In genomic region chr15:67197364-67197695, GRCh38 we compare ENCODE assay signal across 15 cellular contexts. TPM values are rescaled to one million over a fixed set of nuclear protein-coding genes. Genes with fewer than 3 reads are reported as not detected.
DNase-seq lines count a peak whose midpoint lies in the region; ATAC-seq, FAIRE-seq and TF ChIP-seq lines count a peak whose summit lies in the region.
"Had no signal": no experiment of that assay in that cellular context is flagged by ENCODE, and none has a peak within 500 bp of the region (broad histone marks: within the 10 kb centered on the region; RNA-seq: fewer than 3 reads in every experiment).

No MANE protein-coding gene starts in this region.

- ATAC-seq in HepG2, result no peak

- no peaks in the 10 kb centered on the region for H3K27me3 Mint-ChIP-seq in activated naive CD8-positive, alpha-beta T cell
- H3K27me3 Mint-ChIP-seq in activated naive CD8-positive, alpha-beta T cell treated with anti-CD3 and anti-CD28 coated beads for 36 hours, result no peaks in the 10 kb centered on the region
- H3K27me3 Mint-ChIP-seq in activated T-helper 1 cell treated with anti-CD3 and anti-CD28 coated beads, Interleukin-12 subunit alpha, Interleukin-12 subunit beta, Interleukin-2, Interleukin-4 antibody, amounts not matched to agents 30 ng/mL and 10 ng/mL and 1 ng/mL, durations not matched to agents 14 hours and 24 hours and 36 hours (ENCODE audit: insufficient read depth), result no peaks in the 10 kb centered on the region

- H3K9me3 Mint-ChIP-seq in activated naive CD8-positive, alpha-beta T cell (ENCODE audit: low read depth), result no peaks in the 10 kb centered on the region
- H3K9me3 Mint-ChIP-seq in activated naive CD8-positive, alpha-beta T cell treated with anti-CD3 and anti-CD28 coated beads for 36 hours, result no peaks in the 10 kb centered on the region
- no peaks in the 10 kb centered on the region for H3K9me3 Mint-ChIP-seq in activated T-helper 1 cell treated with anti-CD3 and anti-CD28 coated beads, Interleukin-12 subunit alpha, Interleukin-12 subunit beta, Interleukin-2, Interleukin-4 antibody, amounts not matched to agents 30 ng/mL and 10 ng/mL and 1 ng/mL, durations not matched to agents 14 hours and 24 hours and 36 hours

- TF ChIP-seq CTCF in HepG2 (CRISPR knock-in tag; IDR thresholded peaks at IDR 0.05) (no peak), lower leg skin (IDR thresholded peaks at IDR 0.05) (no peak)

- H3K4me3 ChIP-seq in HepG2 (replicated peaks in 1 of 3; ENCODE audit: insufficient read depth in 1 of 3, low read depth in 2 of 3, low read length in 3 of 3), result no peak overlapping the region
- H3K4me3 ChIP-seq in subcutaneous abdominal adipose tissue (ENCODE audit: low read depth in 1 of 5, low read length in 5 of 5), result no peak overlapping the region
- H3K4me3 ChIP-seq in lower leg skin (ENCODE audit: low read depth, poor library complexity, severe bottlenecking), result no peak overlapping the region

- peaks cover 15% of the 10 kb centered on the region for H3K4me1 ChIP-seq in HepG2 (ENCODE audit: insufficient read depth, low read length)
- H3K4me1 ChIP-seq in subcutaneous abdominal adipose tissue (ENCODE audit: control insufficient read depth in 5 of 5, insufficient read depth in 5 of 5, low read length in 5 of 5), result peaks cover 6 to 46% (median 21%) of the 10 kb centered on the region in 5 donors

- BruUV-seq in HepG2 (replicated peaks; lab: Mats Ljungman, UMichigan), result no TSS peak

- no peak overlapping the region for H3K27ac ChIP-seq in HepG2 (ENCODE audit: extremely low read length, insufficient read depth, low read length)
- peak overlapping the region; percentile 19 for H3K27ac ChIP-seq in subcutaneous abdominal adipose tissue (ENCODE audit: low read depth, low read length)
- H3K27ac ChIP-seq: WERI-Rb-1 had no signal

- no peak for FAIRE-seq in HepG2 (lab: Jason Lieb, UNC)
- FAIRE-seq: GM19239 had no signal

- H3K4me1 Mint-ChIP-seq in activated naive CD8-positive, alpha-beta T cell (ENCODE audit: low read depth), result peaks cover 4% of the 10 kb centered on the region
- peaks cover 4% of the 10 kb centered on the region for H3K4me1 Mint-ChIP-seq in activated naive CD8-positive, alpha-beta T cell treated with anti-CD3 and anti-CD28 coated beads for 36 hours
- peaks cover 40% of the 10 kb centered on the region for H3K4me1 Mint-ChIP-seq in activated T-helper 1 cell treated with anti-CD3 and anti-CD28 coated beads, Interleukin-12 subunit alpha, Interleukin-12 subunit beta, Interleukin-2, Interleukin-4 antibody, amounts not matched to agents 30 ng/mL and 10 ng/mL and 1 ng/mL, durations not matched to agents 14 hours and 24 hours and 36 hours (ENCODE audit: low read depth)

- H3K9ac ChIP-seq in HepG2 (ENCODE audit: insufficient read depth, low read depth, low read length) (no peak overlapping the region), subcutaneous abdominal adipose tissue (ENCODE audit: low read length in 5 of 5) (no peak overlapping the region)

- TF ChIP-seq RAD21 in HepG2 (CRISPR knock-in tag; IDR thresholded peaks at IDR 0.05), result no peak

- no peak for DNase-seq in activated naive CD8-positive, alpha-beta T cell treated with anti-CD3 and anti-CD28 coated beads for 36 hours
- no peak for DNase-seq in activated T-helper 1 cell treated with anti-CD3 and anti-CD28 coated beads, Interleukin-12 subunit alpha, Interleukin-12 subunit beta, Interleukin-2, Interleukin-4 antibody, amounts not matched to agents 30 ng/mL and 10 ng/mL and 1 ng/mL, durations not matched to agents 14 hours and 24 hours and 36 hours (ENCODE audit: low spot score)
- DNase-seq in HepG2 (ENCODE audit: low spot score) (no peak), pons (ENCODE audit: low spot score) (no peak), HuH-7 (ENCODE audit: low spot score) (no peak), lower leg skin (ENCODE audit: low spot score in 2 of 2) (no peak)
- DNase-seq: aorta; effector CD8-positive, alpha-beta T cell; Kasumi-1; NCI-H187; occipital lobe; WERI-Rb-1 had no signal

- no peak overlapping the region for H3K4me2 ChIP-seq in HepG2 (ENCODE audit: low read depth, low read length)

- in situ Hi-C loops in HepG2 (cut with HindIII; ENCODE audit: extremely low pct_ligation_motif_present, low pct_unique_long_range_greater_than_20kb), result no loop called here

- peaks cover 17% of the 10 kb centered on the region for H3K36me3 Mint-ChIP-seq in activated naive CD8-positive, alpha-beta T cell
- H3K36me3 Mint-ChIP-seq in activated naive CD8-positive, alpha-beta T cell treated with anti-CD3 and anti-CD28 coated beads for 36 hours, result peaks cover 49% of the 10 kb centered on the region
- H3K36me3 Mint-ChIP-seq in activated T-helper 1 cell treated with anti-CD3 and anti-CD28 coated beads, Interleukin-12 subunit alpha, Interleukin-12 subunit beta, Interleukin-2, Interleukin-4 antibody, amounts not matched to agents 30 ng/mL and 10 ng/mL and 1 ng/mL, durations not matched to agents 14 hours and 24 hours and 36 hours (ENCODE audit: low read depth), result peaks cover 64% of the 10 kb centered on the region

- TF ChIP-seq EP300 in HepG2 (IDR thresholded peaks at IDR 0.05; ENCODE audit: low read depth in 2 of 2, low read length in 2 of 2) (no peak), HepG2 (CRISPR knock-in tag; IDR thresholded peaks at IDR 0.05; ENCODE audit: borderline replicate concordance) (no peak)

- peaks cover 2 to 4% of the 10 kb centered on the region in 2 experiments; a peak in 3 of 5 replicates for H3K36me3 ChIP-seq in HepG2 (replicated peaks in 1 of 2; ENCODE audit: control insufficient read depth in 1 of 2, insufficient read depth in 2 of 2, low read length in 2 of 2)
- H3K36me3 ChIP-seq in subcutaneous abdominal adipose tissue (ENCODE audit: control insufficient read depth in 5 of 5, insufficient read depth in 5 of 5, low read length in 5 of 5), result peaks cover 2 to 25% (median 13%) of the 10 kb centered on the region in 5 donors

- 96% methylated on average over 2 of the region's 2 CpGs for WGBS in HepG2 (ENCODE audit: low lambda C conversion rate)
- 91 to 94% methylated on average over 2 of the region's 2 CpGs for WGBS in lower leg skin, 2 donors

- peak overlapping the region; percentile 64 for H3K27ac Mint-ChIP-seq in activated naive CD8-positive, alpha-beta T cell
- H3K27ac Mint-ChIP-seq in activated naive CD8-positive, alpha-beta T cell treated with anti-CD3 and anti-CD28 coated beads for 36 hours, result no peak overlapping the region
- peak overlapping the region; percentile 52 for H3K27ac Mint-ChIP-seq in activated T-helper 1 cell treated with anti-CD3 and anti-CD28 coated beads, Interleukin-12 subunit alpha, Interleukin-12 subunit beta, Interleukin-2, Interleukin-4 antibody, amounts not matched to agents 30 ng/mL and 10 ng/mL and 1 ng/mL, durations not matched to agents 14 hours and 24 hours and 36 hours

- H4K20me1 ChIP-seq in HepG2 (ENCODE audit: insufficient read depth, low read length), result no peaks in the 10 kb centered on the region

- H3K9me3 ChIP-seq in HepG2 (ENCODE audit: low read length) (no peaks in the 10 kb centered on the region), subcutaneous abdominal adipose tissue (ENCODE audit: control insufficient read depth in 5 of 5, low read length in 5 of 5) (no peaks in the 10 kb centered on the region)

- no peaks in the 10 kb centered on the region for H3K79me2 ChIP-seq in HepG2 (ENCODE audit: insufficient read depth, low read length)

- H3K27me3 ChIP-seq in HepG2 (ENCODE audit: control insufficient read depth in 1 of 2, insufficient read depth in 2 of 2, low read length in 2 of 2) (no peaks in the 10 kb centered on the region), subcutaneous abdominal adipose tissue (ENCODE audit: control insufficient read depth in 5 of 5, insufficient read depth in 4 of 5, low read length in 5 of 5) (no peaks in the 10 kb centered on the region)

- POLR2A ChIA-PET in HepG2 (lab: Yijun Ruan, JAX), result no interaction called here

- TF ChIP-seq POLR2A in HepG2 (IDR thresholded peaks at IDR 0.05; ENCODE audit: insufficient read depth in 1 of 2, low read depth in 2 of 2, low read length in 2 of 2), result no peak; a peak in 1 of 4 replicates
- TF ChIP-seq POLR2A in lower leg skin (IDR thresholded peaks at IDR 0.05), result no peak

- intact Hi-C loops in activated T-helper 1 cell treated with anti-CD3 and anti-CD28 coated beads, Interleukin-12 subunit alpha, Interleukin-12 subunit beta, Interleukin-2, Interleukin-4 antibody, amounts not matched to agents 30 ng/mL and 10 ng/mL and 1 ng/mL, durations not matched to agents 14 hours and 24 hours and 36 hours (cut with micrococcal nuclease), result no loop called here
- intact Hi-C loops in HepG2 (cut with micrococcal nuclease; ENCODE audit: unreplicated experiment), result no loop called here
- intact Hi-C loops in lower leg skin (cut with DNase I; ENCODE audit: low total_unique reads), result no loop called here

- H2AFZ ChIP-seq in HepG2 (ENCODE audit: low read length), result no peak overlapping the region

- no peak overlapping the region for H3K4me3 Mint-ChIP-seq in activated naive CD8-positive, alpha-beta T cell
- no peak overlapping the region for H3K4me3 Mint-ChIP-seq in activated naive CD8-positive, alpha-beta T cell treated with anti-CD3 and anti-CD28 coated beads for 36 hours
- H3K4me3 Mint-ChIP-seq in activated T-helper 1 cell treated with anti-CD3 and anti-CD28 coated beads, Interleukin-12 subunit alpha, Interleukin-12 subunit beta, Interleukin-2, Interleukin-4 antibody, amounts not matched to agents 30 ng/mL and 10 ng/mL and 1 ng/mL, durations not matched to agents 14 hours and 24 hours and 36 hours, result no peak overlapping the region

- CTCF ChIA-PET in HepG2 (lab: Yijun Ruan, JAX; ENCODE audit: low intra/inter-chr PET ratio, low total read pairs), result no interaction called here

RNA-seq across cellular contexts. Expression of gene AAGAB, which starts 57.1 kb away (rescaled TPM):
- 10 to 100 TPM; 50.6 to 51.0 TPM for total RNA-seq in activated naive CD8-positive, alpha-beta T cell treated with anti-CD3 and anti-CD28 coated beads for 36 hours
- 41.7 and 44.0 TPM in 2 replicates for total RNA-seq in activated T-helper 1 cell treated with anti-CD3 and anti-CD28 coated beads, Interleukin-12 subunit alpha, Interleukin-12 subunit beta, Interleukin-2, Interleukin-4 antibody, amounts not matched to agents 30 ng/mL and 10 ng/mL and 1 ng/mL, durations not matched to agents 14 hours and 24 hours and 36 hours
- total RNA-seq in HepG2 (2016; rRNA removed; fragmentation: Illumina TruSeq; extraction: Trizol), result 34.9 and 52.3 TPM in 2 replicates
- 53.2 and 54.6 TPM in 2 replicates for total RNA-seq in HepG2 (2016; cell fraction: cytosol; rRNA removed; fragmentation: Illumina TruSeq; extraction: Trizol; ENCODE audit: low read depth)
- total RNA-seq in HepG2 (2016; cell fraction: insoluble cytoplasmic fraction; rRNA removed; fragmentation: Illumina TruSeq; extraction: Trizol), result 33.7 and 51.5 TPM in 2 replicates
- total RNA-seq in HepG2 (2016; cell fraction: membrane; rRNA removed; fragmentation: Illumina TruSeq; extraction: Trizol), result 19.1 and 20.8 TPM in 2 replicates
- total RNA-seq in HepG2 (2016; cell fraction: nucleus; rRNA removed; fragmentation: Illumina TruSeq; extraction: Trizol), result 15.3 and 18.5 TPM in 2 replicates
- 8.0 and 10.1 TPM in 2 replicates for polyA plus RNA-seq in HepG2 (2011; rRNA removed)
- 7.5 and 8.8 TPM in 2 replicates for polyA plus RNA-seq in HepG2 (2011; cell fraction: cytosol; rRNA removed)
- polyA plus RNA-seq in HepG2 (2011; cell fraction: nucleus; rRNA removed), result 3.8 TPM in 2 replicates
- 8.7 and 8.9 TPM in 2 replicates for polyA plus RNA-seq in HepG2 (2012)
- polyA plus RNA-seq in HepG2 (2016; cell fraction: cytosol; fragmentation: Illumina TruSeq; extraction: Trizol; ENCODE audit: low read depth), result 4.6 and 5.1 TPM in 2 replicates
- 45.2 and 49.6 TPM in 2 replicates for polyA plus RNA-seq in HepG2 (2016; cell fraction: insoluble cytoplasmic fraction; fragmentation: Illumina TruSeq; extraction: Trizol; ENCODE audit: low read depth)
- polyA plus RNA-seq in HepG2 (2016; cell fraction: membrane; fragmentation: Illumina TruSeq; extraction: Trizol; ENCODE audit: low read depth), result 11.6 and 13.1 TPM in 2 replicates
- polyA plus RNA-seq in HepG2 (2016; cell fraction: nucleus; fragmentation: Illumina TruSeq; extraction: Trizol; ENCODE audit: insufficient read depth, low read depth), result 17.4 and 18.4 TPM in 2 replicates
- 12.5 and 110 TPM in 2 replicates for polyA minus RNA-seq in HepG2 (2011; rRNA and poly(A)+ RNA removed; ENCODE audit: low replicate concordance)
- polyA minus RNA-seq in HepG2 (2011; cell fraction: cytosol; rRNA and poly(A)+ RNA removed), result 10.6 and 10.7 TPM in 2 replicates
- 12.4 and 14.3 TPM in 2 replicates for polyA minus RNA-seq in HepG2 (2011; cell fraction: nucleus; rRNA and poly(A)+ RNA removed)
- total RNA-seq in lower leg skin, result 10 to 100 TPM; 11.3 to 23.4 (median 17.5) TPM

RNA-seq across cellular contexts. Expression of gene IQCH, which starts 57.3 kb away (rescaled TPM):
- total RNA-seq in activated naive CD8-positive, alpha-beta T cell treated with anti-CD3 and anti-CD28 coated beads for 36 hours, result 1 to 10 TPM; 1.3 to 1.4 TPM
- total RNA-seq in activated T-helper 1 cell treated with anti-CD3 and anti-CD28 coated beads, Interleukin-12 subunit alpha, Interleukin-12 subunit beta, Interleukin-2, Interleukin-4 antibody, amounts not matched to agents 30 ng/mL and 10 ng/mL and 1 ng/mL, durations not matched to agents 14 hours and 24 hours and 36 hours, result 0.88 and 1.2 TPM in 2 replicates
- total RNA-seq in HepG2 (2016; rRNA removed; fragmentation: Illumina TruSeq; extraction: Trizol), result 0.48 and 0.55 TPM in 2 replicates
- total RNA-seq in HepG2 (2016; cell fraction: cytosol; rRNA removed; fragmentation: Illumina TruSeq; extraction: Trizol; ENCODE audit: low read depth), result 0.18 and 0.30 TPM in 2 replicates
- total RNA-seq in HepG2 (2016; cell fraction: insoluble cytoplasmic fraction; rRNA removed; fragmentation: Illumina TruSeq; extraction: Trizol), result 0.31 and 0.39 TPM in 2 replicates
- total RNA-seq in HepG2 (2016; cell fraction: membrane; rRNA removed; fragmentation: Illumina TruSeq; extraction: Trizol), result 0.46 and 0.90 TPM in 2 replicates
- total RNA-seq in HepG2 (2016; cell fraction: nucleus; rRNA removed; fragmentation: Illumina TruSeq; extraction: Trizol), result 0.66 TPM in 1 of 2 replicates, not detected in the other
- 0.08 and 0.16 TPM in 2 replicates for polyA plus RNA-seq in HepG2 (2011; rRNA removed)
- polyA plus RNA-seq in HepG2 (2011; cell fraction: cytosol; rRNA removed), result 0.04 and 0.12 TPM in 2 replicates
- polyA plus RNA-seq in HepG2 (2011; cell fraction: nucleus; rRNA removed), result 0.13 TPM in 1 of 2 replicates, not detected in the other
- 0.08 and 0.25 TPM in 2 replicates for polyA plus RNA-seq in HepG2 (2012)
- 0.52 TPM in 1 of 2 replicates, not detected in the other for polyA plus RNA-seq in HepG2 (2016; cell fraction: cytosol; fragmentation: Illumina TruSeq; extraction: Trizol; ENCODE audit: low read depth)
- 0.19 and 0.58 TPM in 2 replicates for polyA plus RNA-seq in HepG2 (2016; cell fraction: insoluble cytoplasmic fraction; fragmentation: Illumina TruSeq; extraction: Trizol; ENCODE audit: low read depth)
- polyA plus RNA-seq in HepG2 (2016; cell fraction: membrane; fragmentation: Illumina TruSeq; extraction: Trizol; ENCODE audit: low read depth), result 0.31 and 0.40 TPM in 2 replicates
- polyA plus RNA-seq in HepG2 (2016; cell fraction: nucleus; fragmentation: Illumina TruSeq; extraction: Trizol; ENCODE audit: insufficient read depth, low read depth), result not detected in 2 replicates
- 7.7 TPM in 1 of 2 replicates, not detected in the other for polyA minus RNA-seq in HepG2 (2011; rRNA and poly(A)+ RNA removed; ENCODE audit: low replicate concordance)
- polyA minus RNA-seq in HepG2 (2011; cell fraction: cytosol; rRNA and poly(A)+ RNA removed), result not detected in 2 replicates
- 0.50 and 0.52 TPM in 2 replicates for polyA minus RNA-seq in HepG2 (2011; cell fraction: nucleus; rRNA and poly(A)+ RNA removed)
- 1 to 10 TPM in 2 of 4 donors, under 1 TPM in 2; 0.17 to 1.6 (median 0.94) TPM for total RNA-seq in lower leg skin
